In the genomic region with DNA sequence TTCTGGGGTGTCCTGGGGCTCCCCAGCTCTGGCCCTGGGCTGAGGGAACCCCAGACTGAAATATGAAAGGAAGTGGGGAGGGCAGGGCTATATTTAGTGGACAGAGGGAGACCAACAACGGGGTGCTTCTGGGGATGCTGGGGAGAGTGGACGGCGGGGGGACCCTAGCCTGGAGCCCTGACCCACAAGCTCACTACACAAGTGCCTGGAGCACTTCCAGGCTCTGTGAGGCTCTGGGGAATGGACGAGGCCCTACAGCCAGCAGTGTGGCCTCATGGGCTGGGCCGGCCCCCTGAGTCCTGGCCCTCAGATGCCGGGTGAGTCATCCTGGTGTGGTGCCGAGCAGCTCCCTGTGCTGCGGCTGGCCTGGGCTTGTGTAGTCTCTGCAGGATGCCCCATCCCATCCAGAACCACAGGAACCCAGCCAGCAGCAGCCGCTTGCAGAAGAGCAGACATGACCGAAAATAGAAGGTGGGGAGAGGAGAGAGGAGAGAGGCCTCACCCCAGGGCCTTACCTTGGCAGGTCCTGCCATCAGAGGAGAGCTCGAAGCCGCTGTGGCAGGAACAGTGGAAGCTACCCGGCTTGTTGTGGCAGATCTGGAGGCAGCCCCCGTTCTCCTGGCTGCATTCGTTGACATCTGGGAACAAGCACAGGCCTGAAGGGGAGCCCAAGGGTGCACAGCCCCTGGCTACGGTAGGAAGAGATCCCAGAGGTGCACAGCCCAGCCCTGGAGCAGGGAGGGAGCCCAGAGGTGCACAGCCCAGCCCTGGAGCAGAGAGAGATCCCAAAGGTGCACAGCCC, we compare ENCODE assay signal across 1 cellular context.
TF ChIP-seq lines count a peak whose summit lies in the region.

No MANE protein-coding gene starts in this region.

TF ChIP-seq in HEK293, 187 proteins besides CTCF, POLR2A, EP300 and RAD21 (continued from another document and continues in another):
- TF ChIP-seq, protein P1, sequence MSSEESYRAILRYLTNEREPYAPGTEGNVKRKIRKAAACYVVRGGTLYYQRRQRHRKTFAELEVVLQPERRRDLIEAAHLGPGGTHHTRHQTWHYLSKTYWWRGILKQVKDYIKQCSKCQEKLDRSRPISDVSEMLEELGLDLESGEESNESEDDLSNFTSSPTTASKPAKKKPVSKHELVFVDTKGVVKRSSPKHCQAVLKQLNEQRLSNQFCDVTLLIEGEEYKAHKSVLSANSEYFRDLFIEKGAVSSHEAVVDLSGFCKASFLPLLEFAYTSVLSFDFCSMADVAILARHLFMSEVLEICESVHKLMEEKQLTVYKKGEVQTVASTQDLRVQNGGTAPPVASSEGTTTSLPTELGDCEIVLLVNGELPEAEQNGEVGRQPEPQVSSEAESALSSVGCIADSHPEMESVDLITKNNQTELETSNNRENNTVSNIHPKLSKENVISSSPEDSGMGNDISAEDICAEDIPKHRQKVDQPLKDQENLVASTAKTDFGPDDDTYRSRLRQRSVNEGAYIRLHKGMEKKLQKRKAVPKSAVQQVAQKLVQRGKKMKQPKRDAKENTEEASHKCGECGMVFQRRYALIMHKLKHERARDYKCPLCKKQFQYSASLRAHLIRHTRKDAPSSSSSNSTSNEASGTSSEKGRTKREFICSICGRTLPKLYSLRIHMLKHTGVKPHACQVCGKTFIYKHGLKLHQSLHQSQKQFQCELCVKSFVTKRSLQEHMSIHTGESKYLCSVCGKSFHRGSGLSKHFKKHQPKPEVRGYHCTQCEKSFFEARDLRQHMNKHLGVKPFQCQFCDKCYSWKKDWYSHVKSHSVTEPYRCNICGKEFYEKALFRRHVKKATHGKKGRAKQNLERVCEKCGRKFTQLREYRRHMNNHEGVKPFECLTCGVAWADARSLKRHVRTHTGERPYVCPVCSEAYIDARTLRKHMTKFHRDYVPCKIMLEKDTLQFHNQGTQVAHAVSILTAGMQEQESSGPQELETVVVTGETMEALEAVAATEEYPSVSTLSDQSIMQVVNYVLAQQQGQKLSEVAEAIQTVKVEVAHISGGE (tag by site-specific recombination; conservative IDR thresholded peaks at IDR 0.05; ENCODE audit: low read depth): no peak
- TF ChIP-seq ZNF692 (tag by site-specific recombination; IDR thresholded peaks at IDR 0.05) (no peak), ZXDB (tag by site-specific recombination; IDR thresholded peaks at IDR 0.05) (no peak), ZBTB44 (tag by site-specific recombination; IDR thresholded peaks at IDR 0.05) (no peak), ZNF140 (tag by site-specific recombination; IDR thresholded peaks at IDR 0.05) (no peak), ZNF621 (tag by site-specific recombination; IDR thresholded peaks at IDR 0.05) (no peak), ZNF830 (tag by site-specific recombination; IDR thresholded peaks at IDR 0.05; ENCODE audit: low read depth) (no peak), ZNF221 (tag by site-specific recombination; IDR thresholded peaks at IDR 0.05; ENCODE audit: borderline replicate concordance) (no peak), ZNF248 (tag by site-specific recombination; IDR thresholded peaks at IDR 0.05) (no peak), PRDM1 (tag by site-specific recombination; IDR thresholded peaks at IDR 0.05) (no peak), ZSCAN16 (tag by site-specific recombination; IDR thresholded peaks at IDR 0.05) (no peak), ZNF202 (tag by site-specific recombination; IDR thresholded peaks at IDR 0.05; ENCODE audit: borderline replicate concordance) (no peak), ZNF558 (tag by site-specific recombination; IDR thresholded peaks at IDR 0.05) (0 out of 2 replicates have a peak, but pooled peaks have one; percentile 7), ZNF837 (tag by site-specific recombination; IDR thresholded peaks at IDR 0.05) (no peak), ZNF169 (tag by site-specific recombination; IDR thresholded peaks at IDR 0.05) (no peak), ZNF324 (tag by site-specific recombination; IDR thresholded peaks at IDR 0.05) (0 out of 2 replicates have a peak, but pooled peaks have one; percentile 12), TCF7L2 (IDR thresholded peaks at IDR 0.05; ENCODE audit: borderline replicate concordance, low read depth, low read length) (no peak), PRDM4 (tag by site-specific recombination; IDR thresholded peaks at IDR 0.05) (peak; percentile 7; the same call in 1 of the 2 replicates), ZNF449 (tag by site-specific recombination; IDR thresholded peaks at IDR 0.05) (peak; percentile 65; the same call in 1 of the 2 replicates), ZNF623 (tag by site-specific recombination; IDR thresholded peaks at IDR 0.05) (no peak), ZNF112 (tag by site-specific recombination; IDR thresholded peaks at IDR 0.05) (no peak), KLF10 (tag by site-specific recombination; IDR thresholded peaks at IDR 0.05) (no peak), KLF8 (tag by site-specific recombination; IDR thresholded peaks at IDR 0.05) (no peak), ZNF302 (tag by site-specific recombination; IDR thresholded peaks at IDR 0.05; ENCODE audit: low read depth) (no peak), ZNF433 (tag by site-specific recombination; IDR thresholded peaks at IDR 0.05; ENCODE audit: low read depth) (no peak), ZNF600 (tag by site-specific recombination; IDR thresholded peaks at IDR 0.05) (peak; percentile 100), ZNF664 (tag by site-specific recombination; IDR thresholded peaks at IDR 0.05) (no peak), ZNF548 (tag by site-specific recombination; IDR thresholded peaks at IDR 0.05) (no peak), ZBTB8A (tag by site-specific recombination; IDR thresholded peaks at IDR 0.05) (peak; percentile 42), ZNF335 (tag by site-specific recombination; conservative IDR thresholded peaks at IDR 0.05) (no peak; the same call in 1 of the 2 replicates), ZNF514 (tag by site-specific recombination; IDR thresholded peaks at IDR 0.05) (no peak), ZNF10 (tag by site-specific recombination; IDR thresholded peaks at IDR 0.05) (no peak), ZNF76 (tag by site-specific recombination; IDR thresholded peaks at IDR 0.05; ENCODE audit: borderline replicate concordance, low read depth) (no peak), ZNF610 (tag by site-specific recombination; IDR thresholded peaks at IDR 0.05; ENCODE audit: borderline replicate concordance) (no peak), ZNF133 (tag by site-specific recombination; IDR thresholded peaks at IDR 0.05) (no peak), ZNF274 (IDR thresholded peaks at IDR 0.05; ENCODE audit: low read length) (no peak), ZNF274 (tag by site-specific recombination; IDR thresholded peaks at IDR 0.05; ENCODE audit: borderline replicate concordance) (no peak), ZNF366 (tag by site-specific recombination; conservative IDR thresholded peaks at IDR 0.05) (no peak), ZNF239 (tag by site-specific recombination; IDR thresholded peaks at IDR 0.05) (no peak), MZF1 (tag by site-specific recombination; IDR thresholded peaks at IDR 0.05; ENCODE audit: borderline replicate concordance) (no peak), ZNF48 (tag by site-specific recombination; IDR thresholded peaks at IDR 0.05) (no peak), SP3 (tag by site-specific recombination; IDR thresholded peaks at IDR 0.05) (no peak), REPIN1 (tag by site-specific recombination; IDR thresholded peaks at IDR 0.05; ENCODE audit: low read depth) (no peak), ZBTB21 (tag by site-specific recombination; IDR thresholded peaks at IDR 0.05) (no peak), YY2 (tag by site-specific recombination; IDR thresholded peaks at IDR 0.05) (no peak), ZNF2 (tag by site-specific recombination; IDR thresholded peaks at IDR 0.05) (no peak), ZNF416 (tag by site-specific recombination; IDR thresholded peaks at IDR 0.05) (no peak), ZSCAN30 (tag by site-specific recombination; IDR thresholded peaks at IDR 0.05) (no peak; the same call in 1 of the 2 replicates), ZNF707 (tag by site-specific recombination; IDR thresholded peaks at IDR 0.05) (no peak), ZNF792 (tag by site-specific recombination; IDR thresholded peaks at IDR 0.05) (no peak), ZFP37 (tag by site-specific recombination; IDR thresholded peaks at IDR 0.05) (no peak), ZNF777 (tag by site-specific recombination; IDR thresholded peaks at IDR 0.05; ENCODE audit: borderline replicate concordance) (no peak), ZNF544 (tag by site-specific recombination; IDR thresholded peaks at IDR 0.05) (no peak), ZNF138 (tag by site-specific recombination; IDR thresholded peaks at IDR 0.05; ENCODE audit: borderline replicate concordance) (no peak), ZNF585B (tag by site-specific recombination; IDR thresholded peaks at IDR 0.05) (no peak), OSR2 (tag by site-specific recombination; IDR thresholded peaks at IDR 0.05) (peak; percentile 48; the same call in 1 of the 2 replicates), WT1 (tag by site-specific recombination; IDR thresholded peaks at IDR 0.05) (no peak; the same call in 1 of the 2 replicates), ZNF223 (tag by site-specific recombination; IDR thresholded peaks at IDR 0.05) (no peak)
- TF ChIP-seq, protein P2, sequence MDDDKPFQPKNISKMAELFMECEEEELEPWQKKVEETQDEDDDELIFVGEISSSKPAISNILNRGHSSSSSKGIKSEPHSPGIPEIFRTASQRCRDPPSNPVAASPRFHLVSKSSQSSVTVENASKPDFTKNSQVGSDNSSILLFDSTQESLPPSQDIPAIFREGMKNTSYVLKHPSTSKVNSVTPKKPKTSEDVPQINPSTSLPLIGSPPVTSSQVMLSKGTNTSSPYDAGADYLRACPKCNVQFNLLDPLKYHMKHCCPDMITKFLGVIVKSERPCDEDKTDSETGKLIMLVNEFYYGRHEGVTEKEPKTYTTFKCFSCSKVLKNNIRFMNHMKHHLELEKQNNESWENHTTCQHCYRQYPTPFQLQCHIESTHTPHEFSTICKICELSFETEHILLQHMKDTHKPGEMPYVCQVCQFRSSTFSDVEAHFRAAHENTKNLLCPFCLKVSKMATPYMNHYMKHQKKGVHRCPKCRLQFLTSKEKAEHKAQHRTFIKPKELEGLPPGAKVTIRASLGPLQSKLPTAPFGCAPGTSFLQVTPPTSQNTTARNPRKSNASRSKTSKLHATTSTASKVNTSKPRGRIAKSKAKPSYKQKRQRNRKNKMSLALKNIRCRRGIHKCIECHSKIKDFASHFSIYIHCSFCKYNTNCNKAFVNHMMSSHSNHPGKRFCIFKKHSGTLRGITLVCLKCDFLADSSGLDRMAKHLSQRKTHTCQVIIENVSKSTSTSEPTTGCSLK (tag by site-specific recombination; IDR thresholded peaks at IDR 0.05): no peak
